Comparison of ENCODE assay signal across 20 cellular contexts in genomic region chrX:107763647-107764046, GRCh38. TPM values are rescaled to one million over a fixed set of nuclear protein-coding genes. Genes with fewer than 3 reads are reported as not detected.
DNase-seq lines count a peak whose midpoint lies in the region; ATAC-seq, FAIRE-seq and TF ChIP-seq lines count a peak whose summit lies in the region.
"Had no signal": no experiment of that assay in that cellular context is flagged by ENCODE, and none has a peak within 500 bp of the region (broad histone marks: within the 10 kb centered on the region; RNA-seq: fewer than 3 reads in every experiment).

No MANE protein-coding gene starts in this region.

- no peak overlapping the region for H3K4me3 Mint-ChIP-seq in activated T-cell treated with anti-CD3 and anti-CD28 coated beads, Interleukin-2, amount 50 U/mL, for 72 hours
- H3K4me3 Mint-ChIP-seq: CD4-positive, alpha-beta T cell; HFFc6 had no signal

- CTCF ChIA-PET in GM12878 (lab: Yijun Ruan, JAX) = interaction anchor here (1.1 to 2.5 kb wide), 4 partner anchors 13 to 90 kb away, joined by 3 to 10 read pairs (median 6); partner anchors contain the start of gene NCBP2L

- no peaks in the 10 kb centered on the region for H3K36me3 Mint-ChIP-seq in activated T-cell treated with anti-CD3 and anti-CD28 coated beads, Interleukin-2, amount 50 U/mL, for 72 hours (ENCODE audit: insufficient read depth in 2 of 2)

- POLR2A ChIA-PET in GM12878 (lab: Charles Lee) = interaction anchor here (0.6 to 1.5 kb wide), 3 partner anchors 12 to 91 kb away, joined by 3 to 4 read pairs (median 4); partner anchors contain the start of gene TSC22D3

- no peak for TF ChIP-seq RAD21 in GM12878 (IDR thresholded peaks at IDR 0.05; ENCODE audit: insufficient read depth, low read depth, low read length)

- intact Hi-C loops in GM12878 (cut with micrococcal nuclease; ENCODE audit: unreplicated experiment) = loop anchor here (5.0 kb wide), 1 partner anchor 46 kb away; no protein-coding TSS in a partner anchor
- intact Hi-C loops in psoas muscle (cut with DNase I) = no loop called here

- TF ChIP-seq CTCF in GM12878 (IDR thresholded peaks at IDR 0.05 in 2 of 3, conservative IDR thresholded peaks at IDR 0.05 in 1 of 3; ENCODE audit: control insufficient read depth in 2 of 3, extremely low read depth in 1 of 3, insufficient read depth in 1 of 3, low read depth in 3 of 3, low read length in 3 of 3) = no peak
- no peak for TF ChIP-seq CTCF in psoas muscle (IDR thresholded peaks at IDR 0.05)

- RAD21 ChIA-PET in GM12878 (lab: Charles Lee; ENCODE audit: unreplicated experiment) = interaction anchor here (0.8 to 2.7 kb wide), 7 partner anchors 13 to 90 kb away, joined by 3 to 14 read pairs (median 5); partner anchors contain the start of genes NCBP2L and TSC22D3

- WGBS in GM12878 (ENCODE audit: insufficient coverage, insufficient replicate concordance, low lambda C conversion rate, missing lambda C conversion rate) = 47% methylated on average over 1 of the region's 1 CpG
- WGBS in psoas muscle, 3 donors = 69 to 100% (median 95%) methylated on average over 1 of the region's 1 CpG

- no peaks in the 10 kb centered on the region for H3K79me2 ChIP-seq in GM12878 (ENCODE audit: control insufficient read depth, insufficient read depth, low read length)

- TF ChIP-seq EP300 in GM12878 (IDR thresholded peaks at IDR 0.05; ENCODE audit: borderline replicate concordance in 1 of 2, control insufficient read depth in 1 of 2, low read depth in 2 of 2, low read length in 2 of 2) = no peak

- H3K4me3 ChIP-seq in GM12878 = no peak overlapping the region
- no peak overlapping the region for H3K4me3 ChIP-seq in psoas muscle

- no TSS peak for BruUV-seq in GM12878 (replicated peaks; lab: Mats Ljungman, UMichigan)

- no peak for DNase-seq in activated T-cell treated with anti-CD3 and anti-CD28 coated beads, Interleukin-2, amount 50 U/mL, for 72 hours
- no peak for DNase-seq in activated T-cell treated with anti-CD3 and anti-CD28 coated beads for 4 hours
- no peak for DNase-seq in GM12878 (ENCODE audit: low read depth, low spot score)
- no peak for DNase-seq in psoas muscle
- DNase-seq in NCI-H1436 (lab: John Stamatoyannopoulos, UW) = no peak
- no peak for DNase-seq in cerebellar nuclear complex (lab: John Stamatoyannopoulos, UW)
- no peak for DNase-seq in SIG-M5 treated with dmso at 0.1 percent for 504 hours (lab: John Stamatoyannopoulos, UW; ENCODE audit: unreplicated experiment)
- no peak for DNase-seq in foreskin melanocyte
- DNase-seq: CD4-positive, alpha-beta T cell; DMS79; EL; HCEC 1CT; HFFc6 had no signal

- H3K27me3 Mint-ChIP-seq in activated T-cell treated with anti-CD3 and anti-CD28 coated beads, Interleukin-2, amount 50 U/mL, for 72 hours (ENCODE audit: low read depth) = peaks cover 7% of the 10 kb centered on the region
- H3K27me3 Mint-ChIP-seq: CD4-positive, alpha-beta T cell had no signal

- H4K20me1 ChIP-seq in GM12878 (ENCODE audit: control insufficient read depth, insufficient read depth) = no peaks in the 10 kb centered on the region; the same call in 1 of the 2 replicates

- no peak overlapping the region for H3K4me2 ChIP-seq in GM12878 (ENCODE audit: control insufficient read depth, insufficient read depth)

- no peak for TF ChIP-seq POLR2A in GM12878 (IDR thresholded peaks at IDR 0.05; ENCODE audit: low read depth, low read length)

- H3K4me1 ChIP-seq in GM12878 (ENCODE audit: control insufficient read depth, insufficient read depth, low read length) (no peaks in the 10 kb centered on the region), psoas muscle (peaks cover 22% of the 10 kb centered on the region)

- no peak for FAIRE-seq in GM12878 (lab: Jason Lieb, UNC)
- FAIRE-seq: G401.6, HepG2, HTR-8/SVneo had no signal

- H2AFZ ChIP-seq in GM12878 (ENCODE audit: control insufficient read depth, low read depth, low read length) = no peak overlapping the region

- ATAC-seq in activated T-cell treated with anti-CD3 and anti-CD28 coated beads, Interleukin-2, amount 50 U/mL, for 72 hours (replicated peaks in 1 of 2) = no peak
- ATAC-seq in GM12878 (peak; percentile 23), psoas muscle (peak; percentile 69 to 79 (median 76))
- ATAC-seq: HepG2 had no signal

- no peaks in the 10 kb centered on the region for H3K4me1 Mint-ChIP-seq in activated T-cell treated with anti-CD3 and anti-CD28 coated beads, Interleukin-2, amount 50 U/mL, for 72 hours (ENCODE audit: low read depth)

- H3K9me3 ChIP-seq in GM12878 (replicated peaks; ENCODE audit: control insufficient read depth, insufficient read depth, low read length) (no peaks in the 10 kb centered on the region), psoas muscle (no peaks in the 10 kb centered on the region)

- H3K9me3 Mint-ChIP-seq in activated T-cell treated with anti-CD3 and anti-CD28 coated beads, Interleukin-2, amount 50 U/mL, for 72 hours = no peaks in the 10 kb centered on the region
- H3K9me3 Mint-ChIP-seq: CD4-positive, alpha-beta T cell; HFFc6 had no signal

- no peaks in the 10 kb centered on the region for H3K36me3 ChIP-seq in GM12878 (ENCODE audit: control insufficient read depth in 2 of 2, insufficient read depth in 2 of 2, low read length in 1 of 2)
- H3K36me3 ChIP-seq in psoas muscle (ENCODE audit: insufficient read depth in 1 of 2, low read depth in 1 of 2) = no peaks in the 10 kb centered on the region

- peak overlapping the region; percentile 31 for H3K27ac Mint-ChIP-seq in activated T-cell treated with anti-CD3 and anti-CD28 coated beads, Interleukin-2, amount 50 U/mL, for 72 hours
- H3K27ac Mint-ChIP-seq: CD4-positive, alpha-beta T cell; HFFc6 had no signal

- no peak overlapping the region for H3K9ac ChIP-seq in GM12878 (ENCODE audit: control insufficient read depth, insufficient read depth, low read length)

- in situ Hi-C loops in GM12878 (cut with MboI) = no loop called here

- no peaks in the 10 kb centered on the region for H3K27me3 ChIP-seq in GM12878 (replicated peaks in 1 of 2; ENCODE audit: control insufficient read depth in 2 of 2, insufficient read depth in 2 of 2, low read length in 1 of 2)
- peaks cover 0 to 13% (median 0%) of the 10 kb centered on the region in 3 donors for H3K27me3 ChIP-seq in psoas muscle (ENCODE audit: insufficient read depth in 3 of 3, low read length in 2 of 3)

- SMC1A ChIA-PET in GM12878 (lab: Charles Lee; ENCODE audit: uncharacterized antibody, unreplicated experiment) = interaction anchor here (0.7 to 1.7 kb wide), 10 partner anchors 11 to 91 kb away, joined by 3 to 9 read pairs (median 4); partner anchors contain the start of genes NCBP2L and TSC22D3

- no peak overlapping the region for H3K27ac ChIP-seq in GM12878 (ENCODE audit: control insufficient read depth, insufficient read depth)
- peak overlapping the region; percentile 56 for H3K27ac ChIP-seq in psoas muscle
- H3K27ac ChIP-seq: 22Rv1 had no signal

TF ChIP-seq in GM12878, 131 proteins besides CTCF, POLR2A, EP300 and RAD21:
- TF ChIP-seq MEF2B (IDR thresholded peaks at IDR 0.05; ENCODE audit: partially characterized antibody, poor library complexity, severe bottlenecking) (peak; percentile 81), YY1 (IDR thresholded peaks at IDR 0.05; ENCODE audit: low read depth, low read length) (no peak)

RNA-seq across cellular contexts. Expression of gene TSC22D3, which starts 11.9 kb away (rescaled TPM):
- total RNA-seq in activated T-cell treated with anti-CD3 and anti-CD28 coated beads, Interleukin-2, amount 50 U/mL, for 72 hours = 10 to 100 TPM; 79.1 to 88.1 TPM
- total RNA-seq in GM12878 (2013; cell fraction: nucleolus; rRNA removed) = 76.6 and 80.5 TPM in 2 replicates
- total RNA-seq in GM12878 (2014; rRNA removed) = 15.7 and 18.1 TPM in 2 replicates
- 9.6 and 12.0 TPM in 2 replicates for total RNA-seq in GM12878 (2014; rRNA removed; fragmentation: Illumina TruSeq; extraction: Trizol)
- total RNA-seq in GM12878 (2021) = 14.1 and 16.3 TPM in 2 replicates
- polyA plus RNA-seq in GM12878 (2011; ENCODE audit: low read depth) = 28.5 TPM
- polyA plus RNA-seq in GM12878 (2011; rRNA removed) = 122 and 132 TPM in 2 replicates
- 82.3 and 116 TPM in 2 replicates for polyA plus RNA-seq in GM12878 (2011; cell fraction: cytosol; rRNA removed)
- 127 and 171 TPM in 2 replicates for polyA plus RNA-seq in GM12878 (2011; cell fraction: nucleus; rRNA removed)
- 33.5 and 47.7 TPM in 2 replicates for polyA plus RNA-seq in GM12878 (2012)
- polyA plus RNA-seq in GM12878 (2014; fragmentation: Illumina TruSeq; extraction: Trizol) = 11.8 and 12.5 TPM in 2 replicates
- polyA plus RNA-seq in GM12878 (2014; fragmentation: Nextera tagmentation; extraction: Ambion mirVana) = 1 to 10 TPM; 4.6 to 8.6 TPM
- polyA plus RNA-seq in GM12878 (2014; rRNA removed) = 14.9 and 20.9 TPM in 2 replicates
- polyA plus RNA-seq in GM12878 (2016; fragmentation: Nextera tagmentation; extraction: Ambion mirVana) = 10 to 100 TPM; 19.0 to 21.1 TPM
- 57.7 and 74.2 TPM in 2 replicates for polyA minus RNA-seq in GM12878 (2011; rRNA and poly(A)+ RNA removed)
- 31.2 and 33.4 TPM in 2 replicates for polyA minus RNA-seq in GM12878 (2011; cell fraction: cytosol; rRNA and poly(A)+ RNA removed)
- 87.9 and 128 TPM in 2 replicates for polyA minus RNA-seq in GM12878 (2011; cell fraction: nucleus; rRNA and poly(A)+ RNA removed)
- total RNA-seq in psoas muscle = 100 to 1,000 TPM in 3 of 4 donors, 10 to 100 TPM in 1; 23.7 to 310 (median 184) TPM
- 1,000 to 10,000 TPM in 1 of 3 donors, 100 to 1,000 TPM in 2; 467 to 1,236 (median 802) TPM for polyA plus RNA-seq in psoas muscle

RNA-seq across cellular contexts. Expression of gene NCBP2L, which starts 13.9 kb away (rescaled TPM):
- total RNA-seq in activated T-cell treated with anti-CD3 and anti-CD28 coated beads, Interleukin-2, amount 50 U/mL, for 72 hours = not detected
- not detected in 2 replicates for total RNA-seq in GM12878 (2013; cell fraction: nucleolus; rRNA removed)
- total RNA-seq in GM12878 (2014; rRNA removed) = not detected in 2 replicates
- not detected in 2 replicates for total RNA-seq in GM12878 (2014; rRNA removed; fragmentation: Illumina TruSeq; extraction: Trizol)
- not detected in 2 replicates for total RNA-seq in GM12878 (2021)
- polyA plus RNA-seq in GM12878 (2011; ENCODE audit: low read depth) = not detected
- not detected in 2 replicates for polyA plus RNA-seq in GM12878 (2011; rRNA removed)
- not detected in 2 replicates for polyA plus RNA-seq in GM12878 (2011; cell fraction: cytosol; rRNA removed)
- not detected in 2 replicates for polyA plus RNA-seq in GM12878 (2011; cell fraction: nucleus; rRNA removed)
- not detected in 2 replicates for polyA plus RNA-seq in GM12878 (2012)
- polyA plus RNA-seq in GM12878 (2014; fragmentation: Illumina TruSeq; extraction: Trizol) = not detected in 2 replicates
- not detected for polyA plus RNA-seq in GM12878 (2014; fragmentation: Nextera tagmentation; extraction: Ambion mirVana)
- not detected in 2 replicates for polyA plus RNA-seq in GM12878 (2014; rRNA removed)
- polyA plus RNA-seq in GM12878 (2016; fragmentation: Nextera tagmentation; extraction: Ambion mirVana) = not detected
- not detected in 2 replicates for polyA minus RNA-seq in GM12878 (2011; rRNA and poly(A)+ RNA removed)
- polyA minus RNA-seq in GM12878 (2011; cell fraction: cytosol; rRNA and poly(A)+ RNA removed) = not detected in 2 replicates
- polyA minus RNA-seq in GM12878 (2011; cell fraction: nucleus; rRNA and poly(A)+ RNA removed) = not detected in 2 replicates
- total RNA-seq in psoas muscle = not detected
- polyA plus RNA-seq in psoas muscle = under 1 TPM in 2 of 3 donors, not detected in 1; 0.03 to 0.40 TPM
- total RNA-seq: A673; CD4-positive, alpha-beta T cell; H4; HepG2; HFFc6 had no signal
- polyA plus RNA-seq: BJ, HepG2 had no signal

Comparison
In these comparisons a context has a peak if more than half of its experiments do, and no peak if none do; other contexts are left out.
1. ATAC-seq: peak in GM12878 (single experiment) and psoas muscle (4 of 4); none in activated T-cell treated with anti-CD3 and anti-CD28 coated beads, Interleukin-2, amount 50 U/mL, for 72 hours (0 of 2).